15 cellular contexts compared by ENCODE assay signal in genomic region chr1:239044829-239045228, GRCh38.
DNase-seq lines count a peak whose midpoint lies in the region; ATAC-seq and TF ChIP-seq lines count a peak whose summit lies in the region.
"Had no signal": no experiment of that assay in that cellular context is flagged by ENCODE, and none has a peak within 500 bp of the region (broad histone marks: within the 10 kb centered on the region; RNA-seq: fewer than 3 reads in every experiment).

No MANE protein-coding gene starts in this region.

- H3K9me3 Mint-ChIP-seq in endodermal cell: no peaks in the 10 kb centered on the region
- H3K9me3 Mint-ChIP-seq in neural crest cell: no peaks in the 10 kb centered on the region
- peaks cover 10% of the 10 kb centered on the region for H3K9me3 Mint-ChIP-seq in stimulated activated memory B cell treated with anti-CD40 and anti-IgM and Interleukin-4, amounts not matched to agents 10 μg/mL and 1 μg/mL and 100 μg/mL, for 72 hours

- H3K27ac Mint-ChIP-seq in endodermal cell: no peak overlapping the region
- peak overlapping the region; percentile 19 for H3K27ac Mint-ChIP-seq in neural crest cell (ENCODE audit: unreplicated experiment)
- H3K27ac Mint-ChIP-seq in stimulated activated memory B cell treated with anti-CD40 and anti-IgM and Interleukin-4, amounts not matched to agents 10 μg/mL and 1 μg/mL and 100 μg/mL, for 72 hours: no peak overlapping the region
- H3K27ac Mint-ChIP-seq: CD8-positive, alpha-beta T cell had no signal

- H3K9me3 ChIP-seq in endodermal cell (ENCODE audit: control insufficient read depth, low read length) (no peaks in the 10 kb centered on the region), right atrium auricular region (no peaks in the 10 kb centered on the region)

- H3K27ac ChIP-seq in endodermal cell (ENCODE audit: low read depth, low read length): no peak overlapping the region
- H3K27ac ChIP-seq in right atrium auricular region: no peak overlapping the region

- H3K4me3 Mint-ChIP-seq in endodermal cell: no peak overlapping the region
- no peak overlapping the region for H3K4me3 Mint-ChIP-seq in neural crest cell
- H3K4me3 Mint-ChIP-seq in stimulated activated memory B cell treated with anti-CD40 and anti-IgM and Interleukin-4, amounts not matched to agents 10 μg/mL and 1 μg/mL and 100 μg/mL, for 72 hours: no peak overlapping the region
- H3K4me3 Mint-ChIP-seq: CD14-positive monocyte; CD8-positive, alpha-beta T cell had no signal

- H3K36me3 Mint-ChIP-seq in endodermal cell (ENCODE audit: low read depth) (no peaks in the 10 kb centered on the region), neural crest cell (ENCODE audit: low read depth) (no peaks in the 10 kb centered on the region)
- H3K36me3 Mint-ChIP-seq in stimulated activated memory B cell treated with anti-CD40 and anti-IgM and Interleukin-4, amounts not matched to agents 10 μg/mL and 1 μg/mL and 100 μg/mL, for 72 hours: no peaks in the 10 kb centered on the region
- H3K36me3 Mint-ChIP-seq: CD14-positive monocyte; CD8-positive, alpha-beta T cell had no signal

- no peak for ATAC-seq in stimulated activated memory B cell treated with anti-CD40 and anti-IgM and Interleukin-4, amounts not matched to agents 10 μg/mL and 1 μg/mL and 100 μg/mL, for 72 hours
- ATAC-seq: CD8-positive, alpha-beta T cell; HCT116 had no signal

- peak; percentile 17 for TF ChIP-seq CTCF in endodermal cell (conservative IDR thresholded peaks at IDR 0.05)
- TF ChIP-seq CTCF in neural crest cell (conservative IDR thresholded peaks at IDR 0.05): no peak
- no peak for TF ChIP-seq CTCF in right atrium auricular region (IDR thresholded peaks at IDR 0.05)

- H3K27me3 ChIP-seq in endodermal cell (ENCODE audit: control insufficient read depth, insufficient read depth, low read length, poor library complexity, severe bottlenecking) (no peaks in the 10 kb centered on the region), right atrium auricular region (no peaks in the 10 kb centered on the region)

- WGBS in endodermal cell (ENCODE audit: insufficient coverage in 1 of 2, insufficient read length in 1 of 2), 2 experiments: 60 to 92% methylated on average over 1 to 3 of the region's 3 CpGs

- H3K4me3 ChIP-seq in endodermal cell (ENCODE audit: low read length) (no peak overlapping the region), right atrium auricular region (no peak overlapping the region)

- DNase-seq in ELR (ENCODE audit: low read depth) (peak; percentile 18), LHCN-M2 (ENCODE audit: low read depth) (peak; percentile 3), endodermal cell (no peak), neural crest cell (ENCODE audit: low read depth, low spot score) (no peak), NCI-H510A (lab: John Stamatoyannopoulos, UW) (no peak), right atrium auricular region (ENCODE audit: low spot score) (no peak)
- DNase-seq: CD8-positive, alpha-beta T cell; COR-L47; DMS153; DMS79 treated with DMSO at 0.1 percent for 48 hours; GF-D8; IMR-90 had no signal

- H3K4me1 Mint-ChIP-seq in endodermal cell: peaks cover 2% of the 10 kb centered on the region
- no peaks in the 10 kb centered on the region for H3K4me1 Mint-ChIP-seq in neural crest cell
- H3K4me1 Mint-ChIP-seq in stimulated activated memory B cell treated with anti-CD40 and anti-IgM and Interleukin-4, amounts not matched to agents 10 μg/mL and 1 μg/mL and 100 μg/mL, for 72 hours: no peaks in the 10 kb centered on the region
- H3K4me1 Mint-ChIP-seq: CD14-positive monocyte had no signal

- H3K4me1 ChIP-seq in endodermal cell (ENCODE audit: control insufficient read depth, insufficient read depth, low read length): no peaks in the 10 kb centered on the region
- no peaks in the 10 kb centered on the region for H3K4me1 ChIP-seq in right atrium auricular region

- H3K9ac ChIP-seq in endodermal cell (ENCODE audit: extremely low read depth, low read length, poor library complexity, severe bottlenecking): no peak overlapping the region

- H3K36me3 ChIP-seq in endodermal cell (ENCODE audit: control insufficient read depth, insufficient read depth, low read length): no peaks in the 10 kb centered on the region
- H3K36me3 ChIP-seq in right atrium auricular region: no peaks in the 10 kb centered on the region

- H3K27me3 Mint-ChIP-seq in endodermal cell (ENCODE audit: insufficient read depth) (no peaks in the 10 kb centered on the region), neural crest cell (ENCODE audit: low read depth) (no peaks in the 10 kb centered on the region)
- no peaks in the 10 kb centered on the region for H3K27me3 Mint-ChIP-seq in stimulated activated memory B cell treated with anti-CD40 and anti-IgM and Interleukin-4, amounts not matched to agents 10 μg/mL and 1 μg/mL and 100 μg/mL, for 72 hours

Comparison
In these comparisons a context has a peak if more than half of its experiments do, and no peak if none do; other contexts are left out.
1. DNase-seq: peak in ELR (single experiment) and LHCN-M2 (single experiment); none in endodermal cell (single experiment), neural crest cell (single experiment), NCI-H510A (single experiment) and right atrium auricular region (single experiment).